Comparison of ENCODE assay signal across 1 cellular context in genomic region chr3:64080839-64081630, GRCh38.
TF ChIP-seq lines count a peak whose summit lies in the region.

No MANE protein-coding gene starts in this region.

TF ChIP-seq in GM12878, 131 proteins besides CTCF, POLR2A, EP300 and RAD21 (continued from another document):
- no peak for TF ChIP-seq SKIL (IDR thresholded peaks at IDR 0.05; ENCODE audit: low read depth, poor library complexity, severe bottlenecking)
- peak in 1 of 2 experiments; percentile 93; a peak in 1 of 4 replicates for TF ChIP-seq ETV6 (conservative IDR thresholded peaks at IDR 0.05 in 1 of 2, IDR thresholded peaks at IDR 0.05 in 1 of 2; ENCODE audit: borderline replicate concordance in 1 of 2, low read depth in 1 of 2)
- TF ChIP-seq JUNB (IDR thresholded peaks at IDR 0.05), result peak; percentile 26; the same call in 1 of the 2 replicates
